Comparison of ENCODE assay signal across 12 cellular contexts in the genomic region with DNA sequence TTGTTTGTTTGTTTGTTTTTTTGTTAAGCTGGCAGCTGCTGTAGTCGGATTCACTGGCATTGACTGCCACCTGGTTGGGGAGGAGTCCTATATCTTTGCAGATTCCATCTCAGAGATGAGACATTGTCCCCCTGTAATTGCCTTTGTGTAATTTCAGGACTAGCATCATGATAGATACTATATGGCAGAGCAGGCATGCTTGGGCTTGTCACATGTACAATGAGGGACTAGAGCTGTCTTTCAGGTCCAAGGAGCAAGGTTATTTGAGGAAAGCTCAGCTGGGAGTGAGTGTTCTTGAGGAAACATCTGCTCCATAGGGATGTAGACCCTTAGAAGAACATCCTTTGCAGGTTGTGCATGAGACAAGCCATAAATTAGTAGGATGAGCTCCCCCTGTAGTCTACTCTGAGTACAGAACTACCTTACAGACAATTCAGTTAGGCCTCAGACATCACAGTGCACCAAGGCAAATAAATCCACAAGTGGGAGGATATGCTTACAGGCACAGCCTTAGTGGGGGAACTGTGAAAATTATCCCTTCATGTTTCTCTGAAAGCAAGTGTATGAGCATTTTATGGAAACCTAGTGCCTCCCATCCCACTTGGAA.
DNase-seq lines count a peak whose midpoint lies in the region; ATAC-seq and TF ChIP-seq lines count a peak whose summit lies in the region.
"Had no signal": no experiment of that assay in that cellular context is flagged by ENCODE, and none has a peak within 500 bp of the region (broad histone marks: within the 10 kb centered on the region; RNA-seq: fewer than 3 reads in every experiment).

No MANE protein-coding gene starts in this region.

- no peak overlapping the region for H3K27ac ChIP-seq in brain microvascular endothelial cell
- H3K27ac ChIP-seq: ascending aorta, Peyer's patch, WERI-Rb-1 had no signal

- in situ Hi-C loops in brain microvascular endothelial cell (cut with HindIII; ENCODE audit: low pct_ligation_motif_present, low sequenced_read_pairs) = no loop called here

- peak; percentile 42 for ATAC-seq in mucosa of descending colon
- ATAC-seq in HG03342 (IDR thresholded peaks at IDR 0.05; ENCODE audit: unreplicated experiment) = no peak
- ATAC-seq: activated T-cell treated with anti-CD3 and anti-CD28 coated beads, Interleukin-2, amount 50 U/mL, for 4 hours had no signal

- no peaks in the 10 kb centered on the region for H3K4me1 ChIP-seq in mucosa of descending colon (ENCODE audit: low read depth)
- H3K4me1 ChIP-seq: ascending aorta, Peyer's patch had no signal

- H3K36me3 ChIP-seq in brain microvascular endothelial cell (replicated peaks) (no peaks in the 10 kb centered on the region), mucosa of descending colon (ENCODE audit: low read depth) (no peaks in the 10 kb centered on the region)
- H3K36me3 ChIP-seq: ascending aorta, Peyer's patch, WERI-Rb-1 had no signal

- H3K4me3 ChIP-seq in LNCaP clone FGC (ENCODE audit: low read depth, low read length) (no peak overlapping the region), brain microvascular endothelial cell (ENCODE audit: low read depth, low read length) (no peak overlapping the region), mucosa of descending colon (no peak overlapping the region)
- H3K4me3 ChIP-seq: ascending aorta, Peyer's patch had no signal

- H3K9me3 ChIP-seq in mucosa of descending colon = no peaks in the 10 kb centered on the region
- H3K9me3 ChIP-seq: ascending aorta, Peyer's patch had no signal

- TF ChIP-seq CTCF in LNCaP clone FGC (IDR thresholded peaks at IDR 0.05; ENCODE audit: control insufficient read depth, extremely low read depth, insufficient read depth) (peak; percentile 23), brain microvascular endothelial cell (IDR thresholded peaks at IDR 0.05; ENCODE audit: low read depth, low read length, missing control alignments) (peak; percentile 65), mucosa of descending colon (IDR thresholded peaks at IDR 0.05) (no peak)

- H3K27me3 ChIP-seq in brain microvascular endothelial cell (replicated peaks) = no peaks in the 10 kb centered on the region
- H3K27me3 ChIP-seq: ascending aorta, Peyer's patch had no signal

- intact Hi-C loops in mucosa of descending colon (cut with DNase I, micrococcal nuclease) = no loop called here

- DNase-seq in NCI-H510A treated with DMSO at 0.1 percent for 48 hours (lab: John Stamatoyannopoulos, UW) (peak; percentile 11), NCI-H510A (lab: John Stamatoyannopoulos, UW) (no peak), LNCaP clone FGC (ENCODE audit: low read depth) (no peak), brain microvascular endothelial cell (no peak), mucosa of descending colon (no peak), NCI-H226 (no peak)
- no peak for DNase-seq in activated T-cell treated with anti-CD3 and anti-CD28 coated beads, Interleukin-2, amount 50 U/mL, for 1 hour
- DNase-seq: activated T-cell treated with anti-CD3 and anti-CD28 coated beads, Interleukin-2, amount 50 U/mL, for 4 hours had no signal
